30 cellular contexts compared by ENCODE assay signal in the genomic region with DNA sequence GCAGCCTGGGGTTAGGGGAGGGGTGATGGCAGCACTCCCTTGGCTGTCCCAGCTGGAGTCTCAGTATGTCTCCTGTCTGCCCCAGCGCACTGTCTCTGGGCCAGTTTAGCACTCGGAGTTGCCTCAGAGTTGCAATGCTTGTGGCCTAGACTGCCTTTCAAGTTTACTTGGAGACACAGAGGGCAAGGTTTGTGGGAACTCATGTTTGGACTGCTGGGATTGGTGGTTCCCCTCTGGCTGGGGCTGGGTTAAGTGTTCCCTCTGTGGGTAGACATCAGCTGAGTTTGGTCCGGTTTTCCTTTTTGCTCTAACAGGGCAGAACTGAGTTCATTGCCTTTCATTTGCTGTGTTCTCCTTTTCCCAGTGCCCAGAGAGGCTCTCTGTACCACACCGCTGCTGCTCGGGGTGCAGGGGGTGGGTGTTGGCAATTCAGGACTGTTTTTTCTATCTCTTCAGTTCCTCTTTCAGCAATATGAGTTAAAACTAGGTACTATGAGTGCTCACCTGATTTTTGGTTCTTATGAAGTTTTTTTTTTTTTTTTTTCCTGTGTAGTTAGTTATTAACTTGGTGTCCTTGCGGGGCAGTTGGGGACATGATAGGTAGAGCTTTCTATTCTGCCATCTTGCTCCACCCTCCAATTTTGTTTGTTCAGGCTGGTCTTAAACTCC. TPM values are rescaled to one million over a fixed set of nuclear protein-coding genes. Genes with fewer than 3 reads are reported as not detected.
DNase-seq lines count a peak whose midpoint lies in the region; ATAC-seq, FAIRE-seq and TF ChIP-seq lines count a peak whose summit lies in the region.
"Had no signal": no experiment of that assay in that cellular context is flagged by ENCODE, and none has a peak within 500 bp of the region (broad histone marks: within the 10 kb centered on the region; RNA-seq: fewer than 3 reads in every experiment).

No MANE protein-coding gene starts in this region.

- peak overlapping the region in 4 of 6 donors; percentile 41 to 81 (median 76) for H3K27ac Mint-ChIP-seq in naive B cell
- H3K27ac Mint-ChIP-seq in activated CD8-positive, alpha-beta memory T cell treated with anti-CD3 and anti-CD28 coated beads, Interleukin-2, amount 10 ng/mL, durations not matched to agents 7 days and 5 days, result no peak overlapping the region
- H3K27ac Mint-ChIP-seq: activated CD4-positive, alpha-beta T cell treated with anti-CD3 and anti-CD28 coated beads for 36 hours had no signal

- peak overlapping the region in 5 of 8 donors; percentile 41 to 79 (median 71) for H3K4me3 Mint-ChIP-seq in naive B cell
- H3K4me3 Mint-ChIP-seq in activated CD8-positive, alpha-beta memory T cell treated with anti-CD3 and anti-CD28 coated beads, Interleukin-2, amount 10 ng/mL, durations not matched to agents 7 days and 5 days, result no peak overlapping the region
- H3K4me3 Mint-ChIP-seq: activated CD4-positive, alpha-beta T cell treated with anti-CD3 and anti-CD28 coated beads for 36 hours; naive thymus-derived CD8-positive, alpha-beta T cell had no signal

- TF ChIP-seq EP300 in GM12878 (IDR thresholded peaks at IDR 0.05; ENCODE audit: borderline replicate concordance in 1 of 2, control insufficient read depth in 1 of 2, low read depth in 2 of 2, low read length in 2 of 2), result no peak

- TF ChIP-seq CTCF in GM12878 (IDR thresholded peaks at IDR 0.05 in 2 of 3, conservative IDR thresholded peaks at IDR 0.05 in 1 of 3; ENCODE audit: control insufficient read depth in 2 of 3, extremely low read depth in 1 of 3, insufficient read depth in 1 of 3, low read depth in 3 of 3, low read length in 3 of 3) (no peak), Peyer's patch (IDR thresholded peaks at IDR 0.05) (no peak)

- H3K4me2 ChIP-seq in GM12878 (ENCODE audit: control insufficient read depth, insufficient read depth), result no peak overlapping the region
- H3K4me2 ChIP-seq: hepatocyte had no signal

- H4K20me1 ChIP-seq in GM12878 (ENCODE audit: control insufficient read depth, insufficient read depth), result no peaks in the 10 kb centered on the region

- H3K27me3 ChIP-seq in GM12878 (replicated peaks in 1 of 2; ENCODE audit: control insufficient read depth in 2 of 2, insufficient read depth in 2 of 2, low read length in 1 of 2), result no peaks in the 10 kb centered on the region
- no peaks in the 10 kb centered on the region for H3K27me3 ChIP-seq in Peyer's patch
- H3K27me3 ChIP-seq: gastroesophageal sphincter, hepatocyte had no signal

- peaks cover 6 to 30% (median 17%) of the 10 kb centered on the region in 7 donors for H3K9me3 Mint-ChIP-seq in naive B cell
- peaks cover 8% of the 10 kb centered on the region for H3K9me3 Mint-ChIP-seq in activated CD8-positive, alpha-beta memory T cell treated with anti-CD3 and anti-CD28 coated beads, Interleukin-2, amount 10 ng/mL, durations not matched to agents 7 days and 5 days (ENCODE audit: low read depth)

- POLR2A ChIA-PET in GM12878 (lab: Charles Lee), result interaction anchor here (0.6 kb wide), 1 partner anchor 12 kb away, joined by 5 read pairs; no protein-coding TSS in a partner anchor

- H3K79me2 ChIP-seq in GM12878 (ENCODE audit: control insufficient read depth, insufficient read depth, low read length), result no peaks in the 10 kb centered on the region; the same call in 1 of the 2 replicates

- H3K27me3 Mint-ChIP-seq in naive B cell, result no peaks in the 10 kb centered on the region
- H3K27me3 Mint-ChIP-seq in activated CD8-positive, alpha-beta memory T cell treated with anti-CD3 and anti-CD28 coated beads, Interleukin-2, amount 10 ng/mL, durations not matched to agents 7 days and 5 days, result no peaks in the 10 kb centered on the region
- H3K27me3 Mint-ChIP-seq: activated CD4-positive, alpha-beta T cell treated with anti-CD3 and anti-CD28 coated beads for 36 hours; naive thymus-derived CD8-positive, alpha-beta T cell had no signal

- CTCF ChIA-PET in GM12878 (lab: Yijun Ruan, JAX), result interaction anchor here (0.6 to 1.5 kb wide), 4 partner anchors 16 to 322 kb away, joined by 3 to 4 read pairs (median 4); no protein-coding TSS in a partner anchor
- CTCF ChIA-PET in activated CD8-positive, alpha-beta memory T cell treated with anti-CD3 and anti-CD28 coated beads, Interleukin-2, amount 10 ng/mL, durations not matched to agents 7 days and 5 days (lab: Charles Lee), result no interaction called here

- H2AFZ ChIP-seq in GM12878 (ENCODE audit: control insufficient read depth, low read depth, low read length), result no peak overlapping the region
- H2AFZ ChIP-seq: hepatocyte had no signal

- DNase-seq in GM18507 (ENCODE audit: extremely low spot score, insufficient read length, low read depth) (no peak), GM12878 (ENCODE audit: low read depth, low spot score) (no peak), naive B cell (peak; percentile 24), nucleus accumbens (lab: John Stamatoyannopoulos, UW) (no peak), Peyer's patch (no peak), left ventricle myocardium superior (no peak)
- DNase-seq in activated CD8-positive, alpha-beta memory T cell treated with anti-CD3 and anti-CD28 coated beads, Interleukin-2, amount 10 ng/mL, durations not matched to agents 7 days and 5 days, result no peak
- DNase-seq: activated CD4-positive, alpha-beta T cell treated with anti-CD3 and anti-CD28 coated beads for 36 hours; activated CD8-positive, alpha-beta memory T cell treated with anti-CD3 and anti-CD28 coated beads for 24 hours; activated gamma-delta T cell; activated T-cell treated with anti-CD3 and anti-CD28 coated beads, Interleukin-2, amount 50 U/mL, for 1 hour; central memory CD4-positive, alpha-beta T cell; dermis blood vessel endothelial cell; DMS79 treated with DMSO at 0.1 percent for 48 hours; GF-D8; H7; KG1; left colon; MM.1S; naive thymus-derived CD8-positive, alpha-beta T cell; NCI-H1436; NCI-H2107; NCI-H446; SHP77; small intestine; stimulated activated CD4-positive, alpha-beta T cell treated with anti-CD3 and anti-CD28 coated beads, Interleukin-2, amount 100 ng/mL, for 24 hours had no signal

- H3K4me3 ChIP-seq in GM12878, result no peak overlapping the region
- H3K4me3 ChIP-seq in Peyer's patch, result no peak overlapping the region
- H3K4me3 ChIP-seq: gastroesophageal sphincter, hepatocyte had no signal

- no TSS peak for BruUV-seq in GM12878 (replicated peaks; lab: Mats Ljungman, UMichigan)

- RAD21 ChIA-PET in GM12878 (lab: Charles Lee; ENCODE audit: unreplicated experiment), result interaction anchor here (0.7 kb wide), 1 partner anchor 13 kb away, joined by 3 read pairs; no protein-coding TSS in a partner anchor

- H3K4me1 ChIP-seq in GM12878 (ENCODE audit: control insufficient read depth, insufficient read depth, low read length), result peaks cover 3% of the 10 kb centered on the region; the same call in 1 of the 2 replicates
- no peaks in the 10 kb centered on the region for H3K4me1 ChIP-seq in Peyer's patch

- peaks cover 0 to 7% of the 10 kb centered on the region in 2 experiments; a peak in 3 of 4 replicates for H3K36me3 ChIP-seq in GM12878 (ENCODE audit: control insufficient read depth in 2 of 2, insufficient read depth in 2 of 2, low read length in 1 of 2)
- peaks cover 0 to 12% (median 0%) of the 10 kb centered on the region in 3 donors for H3K36me3 ChIP-seq in Peyer's patch

- H3K36me3 Mint-ChIP-seq in naive B cell, result peaks cover 25 to 40% of the 10 kb centered on the region in 2 donors
- peaks cover 37% of the 10 kb centered on the region for H3K36me3 Mint-ChIP-seq in activated CD8-positive, alpha-beta memory T cell treated with anti-CD3 and anti-CD28 coated beads, Interleukin-2, amount 10 ng/mL, durations not matched to agents 7 days and 5 days

- ATAC-seq in HG02678 (IDR thresholded peaks at IDR 0.05; ENCODE audit: unreplicated experiment) (peak; percentile 56), GM12878 (peak; percentile 78), naive B cell (ENCODE audit: low read depth in 2 of 2) (peak; percentile 71 to 87), left ventricle myocardium superior (no peak)
- no peak for ATAC-seq in activated CD8-positive, alpha-beta memory T cell treated with anti-CD3 and anti-CD28 coated beads, Interleukin-2, amount 10 ng/mL, durations not matched to agents 7 days and 5 days
- ATAC-seq: activated CD4-positive, alpha-beta T cell treated with anti-CD3 and anti-CD28 coated beads for 36 hours; gastroesophageal sphincter; left colon; naive thymus-derived CD8-positive, alpha-beta T cell had no signal

- H3K27ac ChIP-seq in GM12878 (ENCODE audit: control insufficient read depth, insufficient read depth) (no peak overlapping the region), Peyer's patch (no peak overlapping the region)
- H3K27ac ChIP-seq: gastroesophageal sphincter, hepatocyte had no signal

- WGBS in GM12878 (ENCODE audit: insufficient coverage, insufficient replicate concordance, low lambda C conversion rate, missing lambda C conversion rate), result 98% methylated on average over 6 of the region's 6 CpGs

- intact Hi-C loops in GM12878 (cut with micrococcal nuclease; ENCODE audit: unreplicated experiment) (no loop called here), left ventricle myocardium superior (cut with micrococcal nuclease) (no loop called here)

- SMC1A ChIA-PET in GM12878 (lab: Charles Lee; ENCODE audit: uncharacterized antibody, unreplicated experiment), result interaction anchor here (1.0 to 1.8 kb wide), 2 partner anchors 11 to 13 kb away, joined by 4 read pairs; no protein-coding TSS in a partner anchor

- FAIRE-seq in GM18507 (lab: Jason Lieb, UNC), result peak; percentile 45
- FAIRE-seq in GM12878 (lab: Jason Lieb, UNC), result no peak
- FAIRE-seq: endothelial cell of umbilical vein, small intestine had no signal

- H3K9me3 ChIP-seq in GM12878 (replicated peaks; ENCODE audit: control insufficient read depth, insufficient read depth, low read length) (peaks cover 11% of the 10 kb centered on the region), Peyer's patch (no peaks in the 10 kb centered on the region)
- H3K9me3 ChIP-seq: gastroesophageal sphincter had no signal

- no peak for TF ChIP-seq RAD21 in GM12878 (IDR thresholded peaks at IDR 0.05; ENCODE audit: insufficient read depth, low read depth, low read length)

- no peak overlapping the region for H3K9ac ChIP-seq in GM12878 (ENCODE audit: control insufficient read depth, insufficient read depth, low read length)

- no peak for TF ChIP-seq POLR2A in GM12878 (IDR thresholded peaks at IDR 0.05; ENCODE audit: low read depth, low read length)
- TF ChIP-seq POLR2A in Peyer's patch (IDR thresholded peaks at IDR 0.05), result no peak

- peaks cover 30 to 43% (median 40%) of the 10 kb centered on the region in 3 donors for H3K4me1 Mint-ChIP-seq in naive B cell
- H3K4me1 Mint-ChIP-seq in activated CD8-positive, alpha-beta memory T cell treated with anti-CD3 and anti-CD28 coated beads, Interleukin-2, amount 10 ng/mL, durations not matched to agents 7 days and 5 days, result peaks cover 2% of the 10 kb centered on the region

- in situ Hi-C loops in GM12878 (cut with MboI), result no loop called here

RNA-seq across cellular contexts. Expression of a gene that starts 17.2 kb away (rescaled TPM):
- 10.5 and 11.6 TPM in 2 replicates for total RNA-seq in GM12878 (2013; cell fraction: nucleolus; rRNA removed)
- total RNA-seq in GM12878 (2014; rRNA removed), result 7.8 and 9.0 TPM in 2 replicates
- total RNA-seq in GM12878 (2014; rRNA removed; fragmentation: Illumina TruSeq; extraction: Trizol), result 7.5 and 7.8 TPM in 2 replicates
- 6.0 and 6.1 TPM in 2 replicates for total RNA-seq in GM12878 (2021)
- polyA plus RNA-seq in GM12878 (2011; ENCODE audit: low read depth), result 2.8 TPM
- 8.5 and 12.6 TPM in 2 replicates for polyA plus RNA-seq in GM12878 (2011; rRNA removed)
- polyA plus RNA-seq in GM12878 (2011; cell fraction: cytosol; rRNA removed), result 4.9 and 5.7 TPM in 2 replicates
- polyA plus RNA-seq in GM12878 (2011; cell fraction: nucleus; rRNA removed), result 3.1 and 3.9 TPM in 2 replicates
- 4.5 and 5.2 TPM in 2 replicates for polyA plus RNA-seq in GM12878 (2012)
- polyA plus RNA-seq in GM12878 (2014; fragmentation: Illumina TruSeq; extraction: Trizol), result 5.9 and 6.2 TPM in 2 replicates
- 10 to 100 TPM in 1 of 2 experiments, 1 to 10 TPM in 1; 3.2 to 10.7 TPM for polyA plus RNA-seq in GM12878 (2014; fragmentation: Nextera tagmentation; extraction: Ambion mirVana)
- polyA plus RNA-seq in GM12878 (2014; rRNA removed), result 4.3 and 5.0 TPM in 2 replicates
- polyA plus RNA-seq in GM12878 (2016; fragmentation: Nextera tagmentation; extraction: Ambion mirVana), result 1 to 10 TPM; 7.2 to 7.9 TPM
- polyA minus RNA-seq in GM12878 (2011; rRNA and poly(A)+ RNA removed), result 10.2 and 11.6 TPM in 2 replicates
- polyA minus RNA-seq in GM12878 (2011; cell fraction: cytosol; rRNA and poly(A)+ RNA removed), result 4.9 and 5.7 TPM in 2 replicates
- 3.5 and 5.6 TPM in 2 replicates for polyA minus RNA-seq in GM12878 (2011; cell fraction: nucleus; rRNA and poly(A)+ RNA removed)
- polyA plus RNA-seq in naive B cell (ENCODE audit: low read depth in 6 of 6), result 10 to 100 TPM in 5 of 6 donors, 1 to 10 TPM in 1; 7.8 to 15.3 (median 12.8) TPM
- total RNA-seq in activated CD8-positive, alpha-beta memory T cell treated with anti-CD3 and anti-CD28 coated beads, Interleukin-2, amount 10 ng/mL, durations not matched to agents 7 days and 5 days, result 1 to 10 TPM; 5.4 to 7.4 TPM
- total RNA-seq in Peyer's patch, result 1 to 10 TPM; 5.3 to 8.3 (median 6.6) TPM
- 6.3 TPM for total RNA-seq in left ventricle myocardium superior

Comparison
In these comparisons a context has a peak if more than half of its experiments do, and no peak if none do; other contexts are left out.
1. ATAC-seq: peak in HG02678 (single experiment), GM12878 (single experiment) and naive B cell (2 of 2); none in activated CD8-positive, alpha-beta memory T cell treated with anti-CD3 and anti-CD28 coated beads, Interleukin-2, amount 10 ng/mL, durations not matched to agents 7 days and 5 days (single experiment) and left ventricle myocardium superior (single experiment).